Comparison of ENCODE assay signal across 8 cellular contexts in genomic region chr1:155012052-155012546, GRCh38.
DNase-seq lines count a peak whose midpoint lies in the region; ATAC-seq lines count a peak whose summit lies in the region.

No MANE protein-coding gene starts in this region.

- H3K4me3 ChIP-seq in iPS DF 6.9 (ENCODE audit: low read length), result no peak overlapping the region

- ATAC-seq in stimulated activated memory B cell treated with anti-CD40 and anti-IgM and Interleukin-4, amounts not matched to agents 10 μg/mL and 1 μg/mL and 100 μg/mL, for 72 hours, result no peak
- no peak for ATAC-seq in GM18867 (IDR thresholded peaks at IDR 0.05; ENCODE audit: unreplicated experiment)
- ATAC-seq in HG02588 (IDR thresholded peaks at IDR 0.05; ENCODE audit: unreplicated experiment), result no peak

- H3K27ac Mint-ChIP-seq in stimulated activated memory B cell treated with anti-CD40 and anti-IgM and Interleukin-4, amounts not matched to agents 10 μg/mL and 1 μg/mL and 100 μg/mL, for 72 hours, result peak overlapping the region; percentile 76

- peaks cover 9% of the 10 kb centered on the region; the same call in 1 of the 2 replicates for H3K36me3 ChIP-seq in iPS DF 6.9 (ENCODE audit: control insufficient read depth, insufficient read depth, low read length)

- peaks cover 17% of the 10 kb centered on the region for H3K4me1 ChIP-seq in iPS DF 6.9 (ENCODE audit: control insufficient read depth, insufficient read depth, low read length)

- H3K4me1 Mint-ChIP-seq in stimulated activated memory B cell treated with anti-CD40 and anti-IgM and Interleukin-4, amounts not matched to agents 10 μg/mL and 1 μg/mL and 100 μg/mL, for 72 hours, result peaks cover 74% of the 10 kb centered on the region

- no peaks in the 10 kb centered on the region for H3K27me3 ChIP-seq in iPS DF 6.9 (ENCODE audit: control insufficient read depth, insufficient read depth, low read length)

- no peaks in the 10 kb centered on the region for H3K27me3 Mint-ChIP-seq in stimulated activated memory B cell treated with anti-CD40 and anti-IgM and Interleukin-4, amounts not matched to agents 10 μg/mL and 1 μg/mL and 100 μg/mL, for 72 hours

- no peak overlapping the region for H3K27ac ChIP-seq in iPS DF 6.9 (ENCODE audit: low read length)

- H3K4me3 Mint-ChIP-seq in stimulated activated memory B cell treated with anti-CD40 and anti-IgM and Interleukin-4, amounts not matched to agents 10 μg/mL and 1 μg/mL and 100 μg/mL, for 72 hours, result no peak overlapping the region

- H3K9me3 ChIP-seq in iPS DF 6.9 (ENCODE audit: control insufficient read depth, insufficient read depth, low read length), result no peaks in the 10 kb centered on the region

- no peaks in the 10 kb centered on the region for H3K9me3 Mint-ChIP-seq in stimulated activated memory B cell treated with anti-CD40 and anti-IgM and Interleukin-4, amounts not matched to agents 10 μg/mL and 1 μg/mL and 100 μg/mL, for 72 hours

- WGBS in iPS DF 6.9 (ENCODE audit: insufficient coverage, insufficient read length), result no CpG with 5 or more reads among the region's 9 CpGs

- DNase-seq in EH (ENCODE audit: low read depth) (peak; percentile 51), NCI-H2171 treated with DMSO at 0.1 percent for 48 hours (lab: John Stamatoyannopoulos, UW) (peak; percentile 94), anterior cingulate cortex (lab: John Stamatoyannopoulos, UW) (peak in 55 of 58 donors; percentile 29 to 92 (median 82)), iPS DF 6.9 (ENCODE audit: low read depth, low spot score) (peak; percentile 87), HuH-7.5 (ENCODE audit: low spot score) (no peak)

- H3K36me3 Mint-ChIP-seq in stimulated activated memory B cell treated with anti-CD40 and anti-IgM and Interleukin-4, amounts not matched to agents 10 μg/mL and 1 μg/mL and 100 μg/mL, for 72 hours, result peaks cover 17% of the 10 kb centered on the region
